8 cellular contexts compared by ENCODE assay signal in the genomic region with DNA sequence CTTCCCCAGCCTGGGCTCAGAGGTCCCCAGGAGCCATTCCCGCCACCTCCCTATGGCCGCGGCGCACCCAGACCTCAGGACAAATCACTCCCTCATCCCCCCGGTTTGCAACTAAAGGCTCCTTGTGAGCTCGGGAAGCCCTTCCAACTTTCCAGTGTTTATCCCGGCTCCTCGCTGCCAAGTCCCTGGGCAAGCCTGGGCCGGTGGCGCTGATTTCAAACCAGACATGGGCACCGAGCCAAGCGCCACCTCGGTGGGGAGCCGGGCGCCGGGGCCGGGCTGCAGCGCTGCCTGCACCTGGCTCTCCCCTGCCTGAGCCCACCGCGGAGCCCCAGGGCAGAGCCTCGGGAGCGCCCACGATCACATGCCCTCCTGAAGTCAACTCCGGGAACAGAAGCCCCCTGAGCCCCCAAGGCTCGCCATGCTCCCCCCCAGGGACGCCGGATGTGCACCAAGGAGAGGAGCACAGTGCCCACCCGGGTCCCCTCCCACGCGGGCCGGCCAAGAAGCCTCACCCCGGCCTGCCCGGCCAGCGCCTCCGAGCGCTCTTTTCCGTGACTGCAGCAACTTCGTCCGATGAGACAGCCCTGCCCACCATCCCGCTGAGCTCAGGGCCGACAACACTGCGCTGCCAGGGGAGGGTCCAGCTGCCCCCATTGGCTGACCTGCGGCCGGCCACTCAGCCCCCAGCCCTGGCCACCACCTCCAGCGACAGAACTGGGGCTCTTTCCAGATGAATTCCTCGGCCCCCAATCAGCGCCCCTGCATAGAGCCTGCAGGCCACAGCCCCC. TPM values are rescaled to one million over a fixed set of nuclear protein-coding genes. Genes with fewer than 3 reads are reported as not detected.
A peak's percentile ranks its signal among the peaks of the same experiment; 100 is the strongest.
DNase-seq lines count a peak whose midpoint lies in the region; ATAC-seq and TF ChIP-seq lines count a peak whose summit lies in the region.

No MANE protein-coding gene starts in this region.

- intact Hi-C loops in MCF 10A (cut with micrococcal nuclease), result loop anchor here (1.0 to 10.0 kb wide), 4 partner anchors 95 to 387 kb away; no protein-coding TSS in a partner anchor

- POLR2A ChIA-PET in AG04450 (lab: Yijun Ruan, JAX), result interaction anchor here (1.4 to 2.2 kb wide), 3 partner anchors 9 to 248 kb away, joined by 4 to 9 read pairs (median 4); partner anchors contain the start of gene NCOR2
- POLR2A ChIA-PET in MCF 10A (lab: Yijun Ruan, JAX), result interaction anchor here (0.6 to 5.3 kb wide), 18 partner anchors 8 to 495 kb away, joined by 3 to 44 read pairs (median 7); partner anchors contain the start of gene NCOR2

- H3K4me1 ChIP-seq in stomach smooth muscle (ENCODE audit: control insufficient read depth, insufficient read depth, low read length), result peaks cover 90% of the 10 kb centered on the region

- no peaks in the 10 kb centered on the region for H3K9me3 Mint-ChIP-seq in MCF 10A (ENCODE audit: unreplicated experiment)
- H3K9me3 Mint-ChIP-seq in activated CD8-positive, alpha-beta memory T cell treated with anti-CD3 and anti-CD28 coated beads, Interleukin-2, amount 10 ng/mL, durations not matched to agents 7 days and 5 days (ENCODE audit: low read depth), result no peaks in the 10 kb centered on the region

- peaks cover 3 to 4% of the 10 kb centered on the region in 2 donors for H3K36me3 ChIP-seq in stomach smooth muscle (ENCODE audit: control insufficient read depth in 2 of 2, insufficient read depth in 2 of 2, low read length in 2 of 2)

- H3K36me3 Mint-ChIP-seq in MCF 10A (ENCODE audit: insufficient read depth, unreplicated experiment), result peaks cover 54% of the 10 kb centered on the region
- H3K36me3 Mint-ChIP-seq in activated CD8-positive, alpha-beta memory T cell treated with anti-CD3 and anti-CD28 coated beads, Interleukin-2, amount 10 ng/mL, durations not matched to agents 7 days and 5 days, result peaks cover 2% of the 10 kb centered on the region

- peaks cover 37% of the 10 kb centered on the region for H3K4me1 Mint-ChIP-seq in MCF 10A (ENCODE audit: insufficient read depth, unreplicated experiment)
- no peaks in the 10 kb centered on the region for H3K4me1 Mint-ChIP-seq in activated CD8-positive, alpha-beta memory T cell treated with anti-CD3 and anti-CD28 coated beads, Interleukin-2, amount 10 ng/mL, durations not matched to agents 7 days and 5 days

- H3K27me3 ChIP-seq in AG04450 (ENCODE audit: control insufficient read depth, insufficient read depth, low read length) (no peaks in the 10 kb centered on the region), stomach smooth muscle (ENCODE audit: control insufficient read depth in 1 of 2, insufficient read depth in 2 of 2, low read length in 2 of 2) (no peaks in the 10 kb centered on the region)

- peak overlapping the region; percentile 96 for H3K27ac Mint-ChIP-seq in MCF 10A (ENCODE audit: low read depth, unreplicated experiment)
- H3K27ac Mint-ChIP-seq in activated CD8-positive, alpha-beta memory T cell treated with anti-CD3 and anti-CD28 coated beads, Interleukin-2, amount 10 ng/mL, durations not matched to agents 7 days and 5 days, result no peak overlapping the region

- DNase-seq in AG04450 (ENCODE audit: low read depth, low spot score) (no peak), NCI-H2029 (lab: John Stamatoyannopoulos, UW) (peak; percentile 82), MCF 10A (ENCODE audit: unreplicated experiment) (peak; percentile 94), kidney glomerular epithelial cell (lab: John Stamatoyannopoulos, UW) (peak; percentile 16)
- DNase-seq in activated CD8-positive, alpha-beta memory T cell treated with anti-CD3 and anti-CD28 coated beads, Interleukin-2, amount 10 ng/mL, durations not matched to agents 7 days and 5 days, result no peak

- peak overlapping the region; percentile 91 for H3K4me3 Mint-ChIP-seq in MCF 10A (ENCODE audit: unreplicated experiment)
- no peak overlapping the region for H3K4me3 Mint-ChIP-seq in activated CD8-positive, alpha-beta memory T cell treated with anti-CD3 and anti-CD28 coated beads, Interleukin-2, amount 10 ng/mL, durations not matched to agents 7 days and 5 days

- peak overlapping the region; percentile 78 to 85 for H3K9ac ChIP-seq in stomach smooth muscle (ENCODE audit: low read length in 2 of 2)

- H3K27ac ChIP-seq in AG04450 (ENCODE audit: low read depth, low read length) (peak overlapping the region; percentile 98), stomach smooth muscle (ENCODE audit: low read length) (peak overlapping the region; percentile 98)

- H3K9me3 ChIP-seq in AG04450 (ENCODE audit: control insufficient read depth, insufficient read depth, low read length), result no peaks in the 10 kb centered on the region; the same call in 1 of the 2 replicates
- H3K9me3 ChIP-seq in stomach smooth muscle (ENCODE audit: control insufficient read depth in 2 of 2, low read length in 2 of 2), result no peaks in the 10 kb centered on the region

- BruUV-seq in MCF 10A (replicated peaks; lab: Mats Ljungman, UMichigan), result no TSS peak

- H3K27me3 Mint-ChIP-seq in MCF 10A (ENCODE audit: insufficient read depth, unreplicated experiment), result no peaks in the 10 kb centered on the region
- H3K27me3 Mint-ChIP-seq in activated CD8-positive, alpha-beta memory T cell treated with anti-CD3 and anti-CD28 coated beads, Interleukin-2, amount 10 ng/mL, durations not matched to agents 7 days and 5 days, result no peaks in the 10 kb centered on the region

- no peak for ATAC-seq in activated CD8-positive, alpha-beta memory T cell treated with anti-CD3 and anti-CD28 coated beads, Interleukin-2, amount 10 ng/mL, durations not matched to agents 7 days and 5 days
- ATAC-seq in HG03571 (IDR thresholded peaks at IDR 0.05; ENCODE audit: unreplicated experiment), result no peak
- ATAC-seq in GM19463 (IDR thresholded peaks at IDR 0.05; ENCODE audit: unreplicated experiment), result no peak

- CTCF ChIA-PET in AG04450 (lab: Charles Lee), result no interaction called here
- CTCF ChIA-PET in MCF 10A (lab: Yijun Ruan, JAX), result interaction anchor here (0.6 to 1.6 kb wide), 6 partner anchors 168 to 455 kb away, joined by 3 to 5 read pairs (median 3); no protein-coding TSS in a partner anchor
- CTCF ChIA-PET in activated CD8-positive, alpha-beta memory T cell treated with anti-CD3 and anti-CD28 coated beads, Interleukin-2, amount 10 ng/mL, durations not matched to agents 7 days and 5 days (lab: Charles Lee), result interaction anchor here (0.7 kb wide), 1 partner anchor 202 kb away, joined by 3 read pairs; no protein-coding TSS in a partner anchor

- peak overlapping the region; percentile 62 for H3K4me3 ChIP-seq in AG04450 (ENCODE audit: low read depth, low read length)
- peak overlapping the region; percentile 66 to 74 for H3K4me3 ChIP-seq in stomach smooth muscle (ENCODE audit: low read length in 2 of 2)

- peak; percentile 12; the same call in 1 of the 2 replicates for TF ChIP-seq CTCF in AG04450 (IDR thresholded peaks at IDR 0.05; ENCODE audit: low read depth, low read length)
- no peak for TF ChIP-seq CTCF in MCF 10A (IDR thresholded peaks at IDR 0.05; ENCODE audit: unreplicated experiment)

RNA-seq across cellular contexts. Expression of gene NCOR2, which starts 50.0 kb away (rescaled TPM):
- polyA plus RNA-seq in AG04450 (2011; rRNA removed), result 3.3 and 8.0 TPM in 2 replicates
- polyA minus RNA-seq in AG04450 (2011; rRNA and poly(A)+ RNA removed), result 15.4 and 16.5 TPM in 2 replicates
- 145 and 177 TPM in 2 replicates for total RNA-seq in MCF 10A (2022)
- 10 to 100 TPM; 84.6 to 99.4 TPM for total RNA-seq in activated CD8-positive, alpha-beta memory T cell treated with anti-CD3 and anti-CD28 coated beads, Interleukin-2, amount 10 ng/mL, durations not matched to agents 7 days and 5 days

Comparison
In these comparisons a context has a peak if more than half of its experiments do, and no peak if none do; other contexts are left out.
1. DNase-seq: peak in NCI-H2029 (single experiment), MCF 10A (single experiment) and kidney glomerular epithelial cell (single experiment); none in AG04450 (single experiment) and activated CD8-positive, alpha-beta memory T cell treated with anti-CD3 and anti-CD28 coated beads, Interleukin-2, amount 10 ng/mL, durations not matched to agents 7 days and 5 days (single experiment).